Comparison of ENCODE assay signal across 8 cellular contexts in the genomic region with DNA sequence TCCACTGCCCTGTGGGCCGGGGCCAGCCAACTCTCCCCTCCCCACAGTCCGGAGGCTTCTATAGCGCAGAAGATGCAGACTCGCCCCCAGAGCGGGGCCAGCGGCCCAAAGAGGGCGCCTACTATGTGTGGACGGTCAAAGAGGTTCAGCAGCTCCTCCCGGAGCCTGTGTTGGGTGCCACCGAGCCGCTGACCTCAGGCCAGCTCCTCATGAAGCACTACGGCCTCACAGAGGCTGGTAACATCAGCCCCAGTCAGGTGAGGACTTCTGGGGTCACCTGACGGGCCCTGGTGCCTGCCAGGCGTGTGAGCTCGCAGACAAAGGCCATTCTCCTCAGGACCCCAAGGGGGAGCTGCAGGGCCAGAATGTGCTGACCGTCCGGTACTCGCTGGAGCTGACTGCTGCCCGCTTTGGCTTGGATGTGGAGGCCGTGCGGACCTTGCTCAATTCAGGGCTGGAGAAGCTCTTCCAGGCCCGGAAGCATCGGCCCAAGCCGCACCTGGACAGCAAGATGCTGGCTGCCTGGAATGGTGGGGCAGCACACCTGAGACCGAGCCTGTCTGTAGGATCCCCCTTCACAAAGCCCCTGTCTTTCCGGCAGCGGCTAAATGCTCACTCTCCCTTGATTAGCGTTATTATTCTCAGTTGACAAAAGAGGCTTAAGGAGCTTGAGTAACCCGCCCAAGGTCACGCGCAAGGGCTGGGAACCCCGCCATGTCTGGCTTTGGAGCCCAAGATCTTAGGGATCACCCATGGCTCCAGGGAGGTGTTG. TPM values are rescaled to one million over a fixed set of nuclear protein-coding genes. Genes with fewer than 3 reads are reported as not detected.
DNase-seq lines count a peak whose midpoint lies in the region; ATAC-seq and TF ChIP-seq lines count a peak whose summit lies in the region.
"Had no signal": no experiment of that assay in that cellular context is flagged by ENCODE, and none has a peak within 500 bp of the region (broad histone marks: within the 10 kb centered on the region; RNA-seq: fewer than 3 reads in every experiment).

No MANE protein-coding gene starts in this region.

- H3K4me1 ChIP-seq in adipocyte (ENCODE audit: control insufficient read depth, insufficient read depth, low read length) (peaks cover 6% of the 10 kb centered on the region), right atrium auricular region (peaks cover 0 to 16% of the 10 kb centered on the region in 2 donors), sigmoid colon (peaks cover 0 to 26% (median 15%) of the 10 kb centered on the region in 4 donors)

- H3K27me3 ChIP-seq in adipocyte (replicated peaks; ENCODE audit: control insufficient read depth, insufficient read depth, low read length) (peaks cover 4% of the 10 kb centered on the region), right atrium auricular region (no peaks in the 10 kb centered on the region), sigmoid colon (no peaks in the 10 kb centered on the region)

- TF ChIP-seq EP300 in sigmoid colon (IDR thresholded peaks at IDR 0.05): no peak

- H3K36me3 ChIP-seq in adipocyte (ENCODE audit: control insufficient read depth, insufficient read depth, low read length, severe bottlenecking) (peaks cover 7% of the 10 kb centered on the region), right atrium auricular region (peaks cover 4% of the 10 kb centered on the region), sigmoid colon (peaks cover 0 to 43% (median 14%) of the 10 kb centered on the region in 4 donors)

- H3K36me3 Mint-ChIP-seq in activated T-cell treated with anti-CD3 and anti-CD28 coated beads, Interleukin-2, amount 50 U/mL, for 4 hours (ENCODE audit: insufficient read depth): no peaks in the 10 kb centered on the region

- H3K4me1 Mint-ChIP-seq in activated T-cell treated with anti-CD3 and anti-CD28 coated beads, Interleukin-2, amount 50 U/mL, for 4 hours (ENCODE audit: low read depth): peaks cover 14% of the 10 kb centered on the region

- DNase-seq in GM04504 (ENCODE audit: low read depth) (peak; percentile 68), NCI-H1694 treated with DMSO at 0.1 percent for 48 hours (lab: John Stamatoyannopoulos, UW) (peak; percentile 56), adipocyte (ENCODE audit: low read depth) (peak; percentile 96), right atrium auricular region (ENCODE audit: low spot score) (peak; percentile 88), sigmoid colon (peak; percentile 95)
- DNase-seq in activated T-cell treated with anti-CD3 and anti-CD28 coated beads, Interleukin-2, amount 50 U/mL, for 4 hours: no peak

- no peak overlapping the region for H3K4me3 Mint-ChIP-seq in activated T-cell treated with anti-CD3 and anti-CD28 coated beads, Interleukin-2, amount 50 U/mL, for 4 hours

- no peak overlapping the region for H3K4me3 ChIP-seq in adipocyte (ENCODE audit: low read length)
- H3K4me3 ChIP-seq in right atrium auricular region: no peak overlapping the region
- H3K4me3 ChIP-seq in sigmoid colon: no peak overlapping the region

- H3K27ac ChIP-seq in right atrium auricular region: peak overlapping the region in 1 of 2 donors; percentile 33
- H3K27ac ChIP-seq in sigmoid colon: peak overlapping the region in 1 of 4 donors; percentile 40

- ATAC-seq in GM21390 (IDR thresholded peaks at IDR 0.05; ENCODE audit: unreplicated experiment): no peak
- no peak for ATAC-seq in activated T-cell treated with anti-CD3 and anti-CD28 coated beads, Interleukin-2, amount 50 U/mL, for 4 hours

- no peaks in the 10 kb centered on the region for H3K27me3 Mint-ChIP-seq in activated T-cell treated with anti-CD3 and anti-CD28 coated beads, Interleukin-2, amount 50 U/mL, for 4 hours (ENCODE audit: low read depth)

- H3K9ac ChIP-seq in adipocyte (ENCODE audit: low read length): no peak overlapping the region

- intact Hi-C loops in sigmoid colon (cut with DNase I): no loop called here

- TF ChIP-seq CTCF in right atrium auricular region (IDR thresholded peaks at IDR 0.05) (peak; percentile 61 to 94), sigmoid colon (IDR thresholded peaks at IDR 0.05) (peak; percentile 43 to 83 (median 78))

- no peak for TF ChIP-seq POLR2A in sigmoid colon (IDR thresholded peaks at IDR 0.05)

- WGBS in sigmoid colon, 2 donors: 61 to 77% methylated on average over 32 of the region's 32 CpGs

- H3K9me3 Mint-ChIP-seq in activated T-cell treated with anti-CD3 and anti-CD28 coated beads, Interleukin-2, amount 50 U/mL, for 4 hours: no peaks in the 10 kb centered on the region

- H3K9me3 ChIP-seq in adipocyte (ENCODE audit: control insufficient read depth, low read length) (no peaks in the 10 kb centered on the region), right atrium auricular region (no peaks in the 10 kb centered on the region), sigmoid colon (no peaks in the 10 kb centered on the region)

RNA-seq across cellular contexts. Expression of gene SPATA20, which starts 3.9 kb away (rescaled TPM):
- total RNA-seq in right atrium auricular region: 10 to 100 TPM; 42.8 to 59.3 TPM
- 10 to 100 TPM; 40.8 to 81.7 (median 58.6) TPM for total RNA-seq in sigmoid colon
- 10 to 100 TPM; 24.0 to 45.1 (median 40.6) TPM for polyA plus RNA-seq in sigmoid colon
- 10 to 100 TPM in 2 of 3 donors, 1 to 10 TPM in 1; 6.5 to 16.9 (median 13.5) TPM for total RNA-seq in activated T-cell treated with anti-CD3 and anti-CD28 coated beads, Interleukin-2, amount 50 U/mL, for 4 hours

RNA-seq across cellular contexts. Expression of gene CACNA1G, which starts 9.7 kb away (rescaled TPM):
- total RNA-seq in right atrium auricular region (1 to 10 TPM; 4.3 to 6.2 TPM), sigmoid colon (1 to 10 TPM in 1 of 4 donors, under 1 TPM in 3; 0.33 to 1.4 (median 0.59) TPM)
- polyA plus RNA-seq in sigmoid colon: under 1 TPM in 2 of 3 donors, not detected in 1; under 0.01 to 0.20 TPM
- under 1 TPM in 1 of 3 donors, not detected in 2; 0.03 TPM for total RNA-seq in activated T-cell treated with anti-CD3 and anti-CD28 coated beads, Interleukin-2, amount 50 U/mL, for 4 hours

RNA-seq across cellular contexts. Expression of gene EPN3, which starts 18.3 kb away (rescaled TPM):
- total RNA-seq in right atrium auricular region (10 to 100 TPM in 1 of 2 donors, 1 to 10 TPM in 1; 4.5 to 13.3 TPM), sigmoid colon (not detected)
- 10 to 100 TPM; 23.4 to 31.7 (median 29.5) TPM for polyA plus RNA-seq in sigmoid colon
- under 1 TPM in 1 of 3 donors, not detected in 2; 0.30 TPM for total RNA-seq in activated T-cell treated with anti-CD3 and anti-CD28 coated beads, Interleukin-2, amount 50 U/mL, for 4 hours
- total RNA-seq: activated CD8-positive, alpha-beta memory T cell treated with anti-CD3 and anti-CD28 coated beads for 36 hours had no signal

RNA-seq across cellular contexts. Expression of gene MYCBPAP, which starts 42.6 kb away (rescaled TPM):
- total RNA-seq in right atrium auricular region (under 1 TPM; 0.16 to 0.19 TPM), sigmoid colon (1 to 10 TPM in 3 of 4 donors, under 1 TPM in 1; 0.36 to 2.5 (median 1.7) TPM)
- polyA plus RNA-seq in sigmoid colon: 1 to 10 TPM in 1 of 3 donors, under 1 TPM in 1, not detected in 1; 0.23 to 2.1 TPM
- total RNA-seq in activated T-cell treated with anti-CD3 and anti-CD28 coated beads, Interleukin-2, amount 50 U/mL, for 4 hours: under 1 TPM; 0.26 to 0.49 (median 0.30) TPM

Comparison
In these comparisons a context has a peak if more than half of its experiments do, and no peak if none do; other contexts are left out.
1. RNA of gene EPN3, which starts 18.3 kb away (total RNA-seq): 4.5 to 13.3 TPM in right atrium auricular region; 0.30 TPM in activated T-cell treated with anti-CD3 and anti-CD28 coated beads, Interleukin-2, amount 50 U/mL, for 4 hours and not detected in sigmoid colon; every median in the first group is over 4 times any median in the second.